ENCODE assay signal across 8 cellular contexts in genomic region chr1:101357444-101357986, GRCh38.
DNase-seq lines count a peak whose midpoint lies in the region; ATAC-seq and TF ChIP-seq lines count a peak whose summit lies in the region.

No MANE protein-coding gene starts in this region.

- no peaks in the 10 kb centered on the region for H3K4me1 ChIP-seq in hepatocyte (ENCODE audit: insufficient read depth)

- no peak overlapping the region for H3K4me2 ChIP-seq in hepatocyte

- H3K27ac ChIP-seq in hepatocyte = no peak overlapping the region

- H3K79me2 ChIP-seq in hepatocyte = no peaks in the 10 kb centered on the region

- H3K27me3 ChIP-seq in hepatocyte = no peaks in the 10 kb centered on the region

- no peak overlapping the region for H2AFZ ChIP-seq in hepatocyte

- in situ Hi-C loops in GM13977 (cut with MboI; ENCODE audit: low pct_unique_long_range_greater_than_20kb, low sequenced_read_pairs, unreplicated experiment) = no loop called here

- TF ChIP-seq CTCF in GM13977 (IDR thresholded peaks at IDR 0.05; ENCODE audit: extremely low read depth, insufficient read depth, missing control alignments) = peak; percentile 84
- TF ChIP-seq CTCF in hepatocyte (IDR thresholded peaks at IDR 0.05; ENCODE audit: poor library complexity) = peak; percentile 91

- no peak overlapping the region for H3K4me3 ChIP-seq in hepatocyte

- no peaks in the 10 kb centered on the region for H3K9me3 ChIP-seq in hepatocyte (ENCODE audit: low read depth)

- DNase-seq in 8988T = peak; percentile 18
- DNase-seq in GM13977 (ENCODE audit: low spot score) = peak; percentile 77
- DNase-seq in NCI-H1417 treated with DMSO at 0.1 percent for 48 hours (lab: John Stamatoyannopoulos, UW) = peak; percentile 57
- peak in 4 of 5 experiments; percentile 24 to 85 (median 64) for DNase-seq in T-helper 2 cell
- DNase-seq in anterior cingulate cortex (lab: John Stamatoyannopoulos, UW) = peak in 46 of 58 donors; percentile 0 to 72 (median 24)
- peak; percentile 80 for DNase-seq in hepatocyte (ENCODE audit: low spot score)
- peak; percentile 33 for DNase-seq in smooth muscle cell of the brain vasculature (ENCODE audit: low read depth, low spot score)

- ATAC-seq in HG02870 (IDR thresholded peaks at IDR 0.05; ENCODE audit: unreplicated experiment) = peak; percentile 92

- H3K36me3 ChIP-seq in hepatocyte (replicated peaks; ENCODE audit: insufficient read depth, low read depth) = no peaks in the 10 kb centered on the region

- WGBS in hepatocyte (ENCODE audit: low lambda C conversion rate, missing lambda C conversion rate) = 80% methylated on average over 4 of the region's 4 CpGs

- H4K20me1 ChIP-seq in hepatocyte (ENCODE audit: insufficient read depth, poor library complexity, severe bottlenecking) = no peaks in the 10 kb centered on the region

- H3K9me2 ChIP-seq in hepatocyte (replicated peaks; ENCODE audit: insufficient read depth) = no peaks in the 10 kb centered on the region

Comparison
In these comparisons a context has a peak if more than half of its experiments do, and no peak if none do; other contexts are left out.
1. DNase-seq: peak in every context shown above with its lines; median percentile 80 in hepatocyte; 77 in GM13977; 64 in T-helper 2 cell; 57 in NCI-H1417 treated with DMSO at 0.1 percent for 48 hours; 33 in smooth muscle cell of the brain vasculature; 24 in anterior cingulate cortex; 18 in 8988T.